In genomic region chr12:129544716-129545115, GRCh38 we compare ENCODE assay signal across 30 cellular contexts.
"Had no signal": no experiment of that assay in that cellular context is flagged by ENCODE, and none has a peak within 500 bp of the region (broad histone marks: within the 10 kb centered on the region; RNA-seq: fewer than 3 reads in every experiment).

No MANE protein-coding gene starts in this region.

- H3K27me3 ChIP-seq: neural progenitor cell, ovary, right lobe of liver, sigmoid colon, suprapubic skin, testis, tibial artery, transverse colon, upper lobe of right lung, uterus had no signal

- H3K27ac ChIP-seq: neural progenitor cell, ovary, parathyroid adenoma, psoas muscle, right lobe of liver, sigmoid colon, suprapubic skin, testis, tibial artery, transverse colon, upper lobe of right lung, uterus had no signal

- H3K9me3 Mint-ChIP-seq: nephron, neural progenitor cell, type B pancreatic cell had no signal

- ATAC-seq: natural killer cell; psoas muscle; right cardiac atrium; right lobe of liver; stimulated activated memory B cell treated with anti-CD40 and anti-IgM and Interleukin-4, amounts not matched to agents 10 μg/mL and 1 μg/mL and 100 μg/mL, for 72 hours; stimulated activated naive CD8-positive, alpha-beta T cell treated with anti-CD3 and anti-CD28 coated beads, Interleukin-15, amount 100 ng/mL, for 72 hours; stimulated activated naive CD8-positive, alpha-beta T cell treated with anti-CD3 and anti-CD28 coated beads, Interleukin-15, Interleukin-2, amounts not matched to agents 100 U/mL and 50 U/mL, for 24 hours; upper lobe of right lung had no signal

- H3K4me1 Mint-ChIP-seq: nephron; stimulated activated memory B cell treated with anti-CD40 and anti-IgM and Interleukin-4, amounts not matched to agents 10 μg/mL and 1 μg/mL and 100 μg/mL, for 72 hours; stimulated activated naive CD8-positive, alpha-beta T cell treated with anti-CD3 and anti-CD28 coated beads, Interleukin-15, amount 100 ng/mL, for 72 hours had no signal

- H3K4me3 ChIP-seq: neural progenitor cell, ovary, psoas muscle, right lobe of liver, sigmoid colon, suprapubic skin, testis, tibial artery, transverse colon, upper lobe of right lung, uterus had no signal

- H3K27me3 Mint-ChIP-seq: stimulated activated memory B cell treated with anti-CD40 and anti-IgM and Interleukin-4, amounts not matched to agents 10 μg/mL and 1 μg/mL and 100 μg/mL, for 72 hours; stimulated activated naive CD8-positive, alpha-beta T cell treated with anti-CD3 and anti-CD28 coated beads, Interleukin-15, amount 100 ng/mL, for 72 hours had no signal

- H3K36me3 ChIP-seq: neural progenitor cell, ovary, right lobe of liver, sigmoid colon, suprapubic skin, tibial artery, transverse colon, upper lobe of right lung, uterus had no signal

- H3K36me3 Mint-ChIP-seq: natural killer cell; stimulated activated memory B cell treated with anti-CD40 and anti-IgM and Interleukin-4, amounts not matched to agents 10 μg/mL and 1 μg/mL and 100 μg/mL, for 72 hours; type B pancreatic cell had no signal

- H3K4me3 Mint-ChIP-seq: natural killer cell; nephron; neural progenitor cell; stimulated activated memory B cell treated with anti-CD40 and anti-IgM and Interleukin-4, amounts not matched to agents 10 μg/mL and 1 μg/mL and 100 μg/mL, for 72 hours; stimulated activated naive CD8-positive, alpha-beta T cell treated with anti-CD3 and anti-CD28 coated beads, Interleukin-15, amount 100 ng/mL, for 72 hours; type B pancreatic cell had no signal

- H3K27ac Mint-ChIP-seq: natural killer cell; nephron; neural progenitor cell; progenitor cell of endocrine pancreas; stimulated activated memory B cell treated with anti-CD40 and anti-IgM and Interleukin-4, amounts not matched to agents 10 μg/mL and 1 μg/mL and 100 μg/mL, for 72 hours; stimulated activated naive CD8-positive, alpha-beta T cell treated with anti-CD3 and anti-CD28 coated beads, Interleukin-15, amount 100 ng/mL, for 72 hours; type B pancreatic cell had no signal

- DNase-seq: natural killer cell; occipital lobe; ovary; posterior cingulate gyrus; psoas muscle; right cardiac atrium; right lobe of liver; sigmoid colon; small intestine; stimulated activated CD4-positive, alpha-beta T cell treated with anti-CD3 and anti-CD28 coated beads, Interleukin-15, amount 100 ng/mL, for 24 hours; stimulated activated CD4-positive, alpha-beta T cell treated with anti-CD3 and anti-CD28 coated beads, Interleukin-2, amount 100 ng/mL, for 24 hours; stimulated activated CD4-positive, alpha-beta T cell treated with anti-CD3 and anti-CD28 coated beads, Interleukin-2, amount 100 ng/mL, for 48 hours; stimulated activated CD4-positive, alpha-beta T cell treated with anti-CD3 and anti-CD28 coated beads, Interleukin-4, amount 100 ng/mL, for 4 hours; stimulated activated CD8-positive, alpha-beta memory T cell treated with anti-CD3 and anti-CD28 coated beads, Interleukin-4, amount 100 ng/mL, for 48 hours; stimulated activated naive CD4-positive, alpha-beta T cell; stimulated activated naive CD8-positive, alpha-beta T cell treated with anti-CD3 and anti-CD28 coated beads, Interleukin-15, amount 100 ng/mL, for 72 hours; stimulated activated naive CD8-positive, alpha-beta T cell treated with anti-CD3 and anti-CD28 coated beads, Interleukin-15, Interleukin-2, amounts not matched to agents 100 U/mL and 50 U/mL, for 24 hours; substantia nigra; testis; tibial artery; transverse colon; upper lobe of right lung; uterus had no signal
